In genomic region chr3:195909645-195910498, GRCh38 we compare ENCODE assay signal across 8 cellular contexts. TPM values are rescaled to one million over a fixed set of nuclear protein-coding genes. Genes with fewer than 3 reads are reported as not detected.
DNase-seq lines count a peak whose midpoint lies in the region; ATAC-seq and TF ChIP-seq lines count a peak whose summit lies in the region.

No MANE protein-coding gene starts in this region.

- peak; percentile 45 for DNase-seq in GF-D8 (lab: John Stamatoyannopoulos, UW)
- DNase-seq in NCI-H1105 treated with DMSO at 0.1 percent for 48 hours (lab: John Stamatoyannopoulos, UW), result peak; percentile 72
- peak; percentile 76 to 94 (median 85) for DNase-seq in T-cell
- peak; percentile 61 for DNase-seq in amniotic stem cell (lab: John Stamatoyannopoulos, UW)
- DNase-seq in left ventricle myocardium superior, result peak; percentile 91
- peak; percentile 88 for DNase-seq in prostate gland (ENCODE audit: low spot score)

- peak overlapping the region; percentile 80 to 83 for H3K27ac ChIP-seq in prostate gland
- peak overlapping the region; percentile 40 for H3K27ac ChIP-seq in urinary bladder (ENCODE audit: low read depth)

- peak overlapping the region; percentile 57 to 82 for H3K27ac Mint-ChIP-seq in T-cell

- CTCF ChIA-PET in T-cell (lab: Charles Lee), result interaction anchor here in 1 of 2 donors (5.0 kb wide), 1 partner anchor 15 kb away, joined by 42 read pairs; no protein-coding TSS in a partner anchor

- H3K9me3 ChIP-seq in prostate gland, result no peaks in the 10 kb centered on the region

- 32% methylated on average over 26 of the region's 68 CpGs for WGBS in prostate gland
- WGBS in urinary bladder, result 11% methylated on average over 68 of the region's 68 CpGs

- intact Hi-C loops in left ventricle myocardium superior (cut with micrococcal nuclease) (no loop called here), prostate gland (cut with DNase I) (loop anchor here (5.0 kb wide), 1 partner anchor 48 kb away; no protein-coding TSS in a partner anchor)

- POLR2A ChIA-PET in T-cell (lab: Charles Lee), result interaction anchor here in 1 of 2 donors (0.6 kb wide), 1 partner anchor 432 kb away, joined by 3 read pairs; no protein-coding TSS in a partner anchor

- H3K27me3 Mint-ChIP-seq in T-cell, result no peaks in the 10 kb centered on the region

- H3K36me3 ChIP-seq in prostate gland, result no peaks in the 10 kb centered on the region
- H3K36me3 ChIP-seq in urinary bladder (ENCODE audit: insufficient read depth), result no peaks in the 10 kb centered on the region

- peaks cover 37 to 41% (median 38%) of the 10 kb centered on the region in 3 donors for H3K4me1 Mint-ChIP-seq in T-cell

- TF ChIP-seq POLR2A in prostate gland (IDR thresholded peaks at IDR 0.05), result peak; percentile 61

- peaks cover 3% of the 10 kb centered on the region for H3K36me3 Mint-ChIP-seq in T-cell

- H3K9me3 Mint-ChIP-seq in T-cell, result no peaks in the 10 kb centered on the region

- peak overlapping the region; percentile 68 to 99 (median 75) for H3K4me3 Mint-ChIP-seq in T-cell

- H3K27me3 ChIP-seq in prostate gland (replicated peaks; ENCODE audit: insufficient read depth), result no peaks in the 10 kb centered on the region

- peak in 2 of 4 experiments; percentile 20 to 24 for TF ChIP-seq CTCF in prostate gland (IDR thresholded peaks at IDR 0.05)

- ATAC-seq in HG02571 (IDR thresholded peaks at IDR 0.05; ENCODE audit: unreplicated experiment) (peak; percentile 43), T-cell (replicated peaks in 1 of 4) (peak; percentile 65 to 80 (median 74)), left ventricle myocardium superior (peak; percentile 85)

- H3K4me1 ChIP-seq in prostate gland (replicated peaks), result peaks cover 28% of the 10 kb centered on the region
- H3K4me1 ChIP-seq in urinary bladder (ENCODE audit: insufficient read depth), result no peaks in the 10 kb centered on the region

- H3K4me3 ChIP-seq in prostate gland, result peak overlapping the region; percentile 72 to 80
- peak overlapping the region; percentile 95 for H3K4me3 ChIP-seq in urinary bladder (ENCODE audit: low read depth, low read length)

RNA-seq across cellular contexts. Expression of gene TNK2, which starts 1.5 kb away (rescaled TPM):
- total RNA-seq in T-cell (100 to 1,000 TPM; 159 to 198 (median 181) TPM), left ventricle myocardium superior (28.9 TPM), prostate gland (100 to 1,000 TPM in 1 of 2 donors, 10 to 100 TPM in 1; 34.9 to 100 TPM), urinary bladder (8.7 TPM)
- 38.3 TPM for polyA plus RNA-seq in urinary bladder

Comparison
In these comparisons a context has a peak if more than half of its experiments do, and no peak if none do; other contexts are left out.
1. Peak in every context shown above with its lines: DNase-seq, ATAC-seq, H3K4me3 ChIP-seq and H3K27ac ChIP-seq.